18 cellular contexts compared by ENCODE assay signal in genomic region chr18:7889515-7889914, GRCh38.
DNase-seq lines count a peak whose midpoint lies in the region; ATAC-seq, FAIRE-seq and TF ChIP-seq lines count a peak whose summit lies in the region.
"Had no signal": no experiment of that assay in that cellular context is flagged by ENCODE, and none has a peak within 500 bp of the region (broad histone marks: within the 10 kb centered on the region; RNA-seq: fewer than 3 reads in every experiment).

No MANE protein-coding gene starts in this region.

- H4K8ac ChIP-seq in IMR-90 (ENCODE audit: low read depth in 2 of 2, low read length in 2 of 2): no peak overlapping the region

- H3K4me2 ChIP-seq in A549 (no peak overlapping the region), IMR-90 (ENCODE audit: low read depth, low read length) (no peak overlapping the region)

- H2BK5ac ChIP-seq in IMR-90 (ENCODE audit: low read depth, low read length, poor library complexity, severe bottlenecking): no peak overlapping the region

- H4K91ac ChIP-seq in IMR-90 (ENCODE audit: insufficient read depth, low read depth, low read length): peak overlapping the region; percentile 10; the same call in 1 of the 2 replicates

- H3K27me3 ChIP-seq in IMR-90 (ENCODE audit: control insufficient read depth, insufficient read depth, low read length) (no peaks in the 10 kb centered on the region), left lung (no peaks in the 10 kb centered on the region)

- dilution Hi-C loops in IMR-90 (cut with HindIII; ENCODE audit: low sequenced_read_pairs, unreplicated experiment): no loop called here

- H4K5ac ChIP-seq in IMR-90 (ENCODE audit: low read depth, low read length): no peak overlapping the region

- H3K23ac ChIP-seq in IMR-90 (ENCODE audit: low read depth, low read length): no peak overlapping the region

- H3K4ac ChIP-seq in IMR-90 (ENCODE audit: low read depth, low read length): no peak overlapping the region

- POLR2A ChIA-PET in A549 (lab: Yijun Ruan, JAX): no interaction called here
- POLR2A ChIA-PET in IMR-90 (lab: Charles Lee; ENCODE audit: unreplicated experiment): no interaction called here

- no peak for FAIRE-seq in A549 (lab: Jason Lieb, UNC)
- FAIRE-seq: A204.1, GM19239, HepG2, HTR-8/SVneo had no signal

- H3K4me3 Mint-ChIP-seq in effector memory CD8-positive, alpha-beta T cell: no peak overlapping the region
- H3K4me3 Mint-ChIP-seq in stimulated activated effector memory CD8-positive, alpha-beta T cell treated with anti-CD3 and anti-CD28 coated beads, Interleukin-12 subunit alpha, Interleukin-12 subunit beta, amount 100 ng/mL, for 72 hours: no peak overlapping the region
- H3K4me3 Mint-ChIP-seq: CD14-positive monocyte; CD8-positive, alpha-beta T cell had no signal

- H4K20me1 ChIP-seq in IMR-90 (ENCODE audit: insufficient read depth, low read length): no peaks in the 10 kb centered on the region

- H3K4me3 ChIP-seq in A549: no peak overlapping the region
- no peak overlapping the region for H3K4me3 ChIP-seq in IMR-90 (ENCODE audit: insufficient read depth, low read depth, low read length)
- H3K4me3 ChIP-seq in left lung: no peak overlapping the region
- H3K4me3 ChIP-seq: HAP-1 had no signal

- H3K9me1 ChIP-seq in IMR-90 (ENCODE audit: insufficient read depth, low read length): no peaks in the 10 kb centered on the region; the same call in 1 of the 2 replicates

- H3K4me1 ChIP-seq in A549 (peaks cover 47% of the 10 kb centered on the region), IMR-90 (ENCODE audit: control insufficient read depth, insufficient read depth, low read length) (peaks cover 3% of the 10 kb centered on the region; the same call in 1 of the 2 replicates), left lung (no peaks in the 10 kb centered on the region)
- H3K4me1 ChIP-seq: HAP-1 had no signal

- peak overlapping the region in 1 of 2 donors; percentile 38 for H3K27ac Mint-ChIP-seq in effector memory CD8-positive, alpha-beta T cell
- no peak overlapping the region for H3K27ac Mint-ChIP-seq in stimulated activated effector memory CD8-positive, alpha-beta T cell treated with anti-CD3 and anti-CD28 coated beads, Interleukin-12 subunit alpha, Interleukin-12 subunit beta, amount 100 ng/mL, for 72 hours
- H3K27ac Mint-ChIP-seq: CD14-positive monocyte; CD8-positive, alpha-beta T cell had no signal

- intact Hi-C loops in IMR-90 (cut with micrococcal nuclease): no loop called here
- intact Hi-C loops in left lung (cut with DNase I): no loop called here

- no peak for DNase-seq in A549 (ENCODE audit: low read depth in 1 of 2, low spot score in 1 of 2)
- DNase-seq in IMR-90: no peak
- no peak for DNase-seq in effector memory CD8-positive, alpha-beta T cell
- no peak for DNase-seq in stimulated activated effector memory CD8-positive, alpha-beta T cell treated with anti-CD3 and anti-CD28 coated beads, Interleukin-12 subunit alpha, Interleukin-12 subunit beta, amount 100 ng/mL, for 72 hours (ENCODE audit: low spot score in 2 of 2)
- no peak for DNase-seq in A172 (ENCODE audit: low spot score)
- no peak for DNase-seq in NCI-H2081 (lab: John Stamatoyannopoulos, UW)
- DNase-seq in left lung: no peak
- DNase-seq: CD8-positive, alpha-beta T cell; COR-L47; DND-41; GDM1; GOT3 had no signal

- H3K9me3 ChIP-seq in A549 (no peaks in the 10 kb centered on the region), IMR-90 (ENCODE audit: control insufficient read depth, insufficient read depth, low read length) (no peaks in the 10 kb centered on the region), left lung (no peaks in the 10 kb centered on the region)
- H3K9me3 ChIP-seq: HAP-1 had no signal

- H3K14ac ChIP-seq in IMR-90 (replicated peaks; ENCODE audit: low read depth, low read length): no peak overlapping the region

- no peak overlapping the region for H2AFZ ChIP-seq in IMR-90 (replicated peaks; ENCODE audit: low read length, poor library complexity)

- H3K4me1 Mint-ChIP-seq in effector memory CD8-positive, alpha-beta T cell (ENCODE audit: low read depth in 2 of 2): peaks cover 5 to 20% of the 10 kb centered on the region in 2 donors
- H3K4me1 Mint-ChIP-seq in stimulated activated effector memory CD8-positive, alpha-beta T cell treated with anti-CD3 and anti-CD28 coated beads, Interleukin-12 subunit alpha, Interleukin-12 subunit beta, amount 100 ng/mL, for 72 hours: no peaks in the 10 kb centered on the region
- H3K4me1 Mint-ChIP-seq: CD14-positive monocyte had no signal

- no peak overlapping the region for H3K9ac ChIP-seq in IMR-90 (ENCODE audit: low read depth, low read length)

- no peaks in the 10 kb centered on the region for H3K9me3 Mint-ChIP-seq in effector memory CD8-positive, alpha-beta T cell
- peaks cover 2% of the 10 kb centered on the region for H3K9me3 Mint-ChIP-seq in stimulated activated effector memory CD8-positive, alpha-beta T cell treated with anti-CD3 and anti-CD28 coated beads, Interleukin-12 subunit alpha, Interleukin-12 subunit beta, amount 100 ng/mL, for 72 hours
- H3K9me3 Mint-ChIP-seq: CD8-positive, alpha-beta T cell had no signal

- H2BK120ac ChIP-seq in IMR-90 (ENCODE audit: low read depth, low read length): no peak overlapping the region

- H2BK15ac ChIP-seq in IMR-90 (ENCODE audit: low read depth, low read length): no peak overlapping the region

- H3K27ac ChIP-seq in A549: peak overlapping the region; percentile 1 to 60; a peak in 3 of 6 replicates
- no peak overlapping the region for H3K27ac ChIP-seq in IMR-90 (ENCODE audit: insufficient read depth, low read length)
- H3K27ac ChIP-seq in left lung: no peak overlapping the region

- no peak for TF ChIP-seq EP300 in A549 (IDR thresholded peaks at IDR 0.05)

- 75% methylated on average over 3 of the region's 3 CpGs for WGBS in A549 (ENCODE audit: missing lambda C conversion rate)
- 100% methylated on average over 1 of the region's 3 CpGs; no CpG with 5 or more reads in 1 of the 2 experiments for WGBS in IMR-90 (ENCODE audit: extremely low coverage in 2 of 2, insufficient read length in 1 of 2), 2 experiments

- no peak overlapping the region for H2AK9ac ChIP-seq in IMR-90 (replicated peaks; ENCODE audit: low read depth, low read length, poor library complexity)

- H3K18ac ChIP-seq in IMR-90 (ENCODE audit: low read depth, low read length): no peak overlapping the region

- H3K27me3 Mint-ChIP-seq in effector memory CD8-positive, alpha-beta T cell: no peaks in the 10 kb centered on the region

- CTCF ChIA-PET in A549 (lab: Yijun Ruan, JAX): interaction anchor here (1.4 kb wide), 1 partner anchor 617 kb away, joined by 3 read pairs; no protein-coding TSS in a partner anchor
- CTCF ChIA-PET in IMR-90 (lab: Yijun Ruan, JAX): no interaction called here

- TF ChIP-seq POLR2A in A549 (IDR thresholded peaks at IDR 0.05; ENCODE audit: low read length) (no peak), IMR-90 (IDR thresholded peaks at IDR 0.05; ENCODE audit: low read depth, low read length) (no peak)

- ATAC-seq in A549 (no peak), IMR-90 (ENCODE audit: low read depth) (no peak), left lung (no peak)
- ATAC-seq in effector memory CD8-positive, alpha-beta T cell (replicated peaks): peak; percentile 74
- ATAC-seq in stimulated activated effector memory CD8-positive, alpha-beta T cell treated with anti-CD3 and anti-CD28 coated beads, Interleukin-12 subunit alpha, Interleukin-12 subunit beta, amount 100 ng/mL, for 72 hours: peak; percentile 78
- ATAC-seq: CD8-positive, alpha-beta T cell; HepG2 had no signal

- TF ChIP-seq RAD21 in A549 (conservative IDR thresholded peaks at IDR 0.05 in 1 of 2, IDR thresholded peaks at IDR 0.05 in 1 of 2) (no peak), IMR-90 (IDR thresholded peaks at IDR 0.05; ENCODE audit: low read length) (no peak)

- no peaks in the 10 kb centered on the region for H3K36me3 Mint-ChIP-seq in effector memory CD8-positive, alpha-beta T cell (ENCODE audit: insufficient read depth)
- H3K36me3 Mint-ChIP-seq in stimulated activated effector memory CD8-positive, alpha-beta T cell treated with anti-CD3 and anti-CD28 coated beads, Interleukin-12 subunit alpha, Interleukin-12 subunit beta, amount 100 ng/mL, for 72 hours: no peaks in the 10 kb centered on the region
- H3K36me3 Mint-ChIP-seq: CD14-positive monocyte; CD8-positive, alpha-beta T cell had no signal

- H3K79me1 ChIP-seq in IMR-90 (ENCODE audit: low read depth in 1 of 2, low read length in 2 of 2): peaks cover 0 to 3% of the 10 kb centered on the region in 2 experiments; a peak in 1 of 4 replicates

- no peak for TF ChIP-seq CTCF in A549 (IDR thresholded peaks at IDR 0.05)
- TF ChIP-seq CTCF in IMR-90 (conservative IDR thresholded peaks at IDR 0.05; ENCODE audit: low read depth, low read length): no peak
- TF ChIP-seq CTCF in left lung (IDR thresholded peaks at IDR 0.05): no peak

- in situ Hi-C loops in IMR-90 (cut with MboI; ENCODE audit: low sequenced_read_pairs): no loop called here

- H3K56ac ChIP-seq in IMR-90 (ENCODE audit: extremely low read depth, insufficient read depth, low read length): no peak overlapping the region

- H2AK5ac ChIP-seq in IMR-90 (ENCODE audit: low read depth, low read length): no peak overlapping the region

- H3K36me3 ChIP-seq in IMR-90 (ENCODE audit: control insufficient read depth, insufficient read depth, low read length) (0 out of 2 replicates have a peak, but pooled peaks cover 1% of the 10 kb centered on the region), left lung (no peaks in the 10 kb centered on the region)
- H3K36me3 ChIP-seq: HAP-1 had no signal

- no peak overlapping the region for H2BK20ac ChIP-seq in IMR-90 (ENCODE audit: low read depth, low read length)

- BruUV-seq in IMR-90 (replicated peaks; lab: Mats Ljungman, UMichigan): no TSS peak

TF ChIP-seq in A549, 52 proteins besides CTCF, POLR2A, EP300 and RAD21 (continues in another document):
- TF ChIP-seq HEYL (CRISPR knock-in tag; IDR thresholded peaks at IDR 0.05) (no peak), FOSB (CRISPR knock-in tag; IDR thresholded peaks at IDR 0.05) (no peak), ZNF302 (CRISPR knock-in tag; IDR thresholded peaks at IDR 0.05) (no peak), EHF (CRISPR knock-in tag; IDR thresholded peaks at IDR 0.05) (no peak), NR3C1 (IDR thresholded peaks at IDR 0.05) (no peak), KDM5A (IDR thresholded peaks at IDR 0.05) (no peak)

TF ChIP-seq in IMR-90, 13 proteins besides CTCF, POLR2A, EP300 and RAD21 (continues in another document):
- TF ChIP-seq FOS (IDR thresholded peaks at IDR 0.05; ENCODE audit: low read depth, low read length) (no peak), ELK1 (IDR thresholded peaks at IDR 0.05; ENCODE audit: borderline replicate concordance, low read depth, low read length) (no peak), RFX5 (IDR thresholded peaks at IDR 0.05; ENCODE audit: low read depth, low read length) (no peak), MAFK (IDR thresholded peaks at IDR 0.05; ENCODE audit: low read depth, low read length) (no peak)

Comparison
In these comparisons a context has a peak if more than half of its experiments do, and no peak if none do; other contexts are left out.
1. ATAC-seq: peak in effector memory CD8-positive, alpha-beta T cell (single experiment) and stimulated activated effector memory CD8-positive, alpha-beta T cell treated with anti-CD3 and anti-CD28 coated beads, Interleukin-12 subunit alpha, Interleukin-12 subunit beta, amount 100 ng/mL, for 72 hours (single experiment); none in A549 (0 of 2), IMR-90 (single experiment) and left lung (single experiment).
2. H3K27ac ChIP-seq: peak in A549 (2 of 2); none in IMR-90 (single experiment) and left lung (0 of 2).